Comparison of ENCODE assay signal across 14 cellular contexts in genomic region chr12:7829737-7830136, GRCh38. TPM values are rescaled to one million over a fixed set of nuclear protein-coding genes. Genes with fewer than 3 reads are reported as not detected.
"Had no signal": no experiment of that assay in that cellular context is flagged by ENCODE, and none has a peak within 500 bp of the region (broad histone marks: within the 10 kb centered on the region; RNA-seq: fewer than 3 reads in every experiment).

No MANE protein-coding gene starts in this region.

RNA-seq across cellular contexts. Expression of gene NANOG, which starts 40.5 kb away (rescaled TPM):
- total RNA-seq: activated CD4-positive, alpha-beta memory T cell treated with anti-CD3 and anti-CD28 coated beads, Interleukin-2, amount 10 ng/mL, durations not matched to agents 7 days and 5 days; activated CD4-positive, alpha-beta T cell treated with anti-CD3 and anti-CD28 coated beads for 36 hours; activated CD4-positive, alpha-beta T cell treated with anti-CD3 and anti-CD28 coated beads, Interleukin-2, amount 10 ng/mL, durations not matched to agents 7 days and 5 days; activated CD8-positive, alpha-beta memory T cell treated with anti-CD3 and anti-CD28 coated beads, Interleukin-2, amount 10 ng/mL, durations not matched to agents 7 days and 5 days; activated CD8-positive, alpha-beta T cell treated with anti-CD3 and anti-CD28 coated beads, Interleukin-2, amount 10 ng/mL, durations not matched to agents 7 days and 5 days; activated naive CD8-positive, alpha-beta T cell treated with anti-CD3 and anti-CD28 coated beads, Interleukin-2, amount 10 ng/mL, durations not matched to agents 7 days and 5 days; activated T-helper 2 cell treated with anti-CD3 and anti-CD28 coated beads, Interferon-gamma antibody, Interleukin-2, Interleukin-4, amounts not matched to agents 10 μg/mL and 5 μg/mL and 100 μg/mL, durations not matched to agents 14 hours and 24 hours and 36 hours; ascending aorta; bronchial epithelial cell; T-helper 1 cell treated with Interleukin-12 subunit alpha and Interleukin-12 subunit beta and Interleukin-4 antibody, amounts not matched to agents 30 ng/mL and 1 ng/mL, for 36 hours; T-helper 17 cell; T-helper 2 cell treated with Interferon-gamma antibody and Interleukin-4, amounts not matched to agents 100 ng/mL and 5 ng/mL, for 36 hours had no signal
- polyA plus RNA-seq: adipose tissue, cardiac muscle cell had no signal

RNA-seq across cellular contexts. Expression of gene SLC2A14, which starts 43.0 kb away (rescaled TPM):
- total RNA-seq: ascending aorta; bronchial epithelial cell; cardiac muscle cell; T-helper 1 cell treated with Interleukin-12 subunit alpha and Interleukin-12 subunit beta and Interleukin-4 antibody, amounts not matched to agents 30 ng/mL and 1 ng/mL, for 36 hours; T-helper 2 cell treated with Interferon-gamma antibody and Interleukin-4, amounts not matched to agents 100 ng/mL and 5 ng/mL, for 36 hours had no signal
